Comparison of ENCODE assay signal across 19 cellular contexts in the genomic region with DNA sequence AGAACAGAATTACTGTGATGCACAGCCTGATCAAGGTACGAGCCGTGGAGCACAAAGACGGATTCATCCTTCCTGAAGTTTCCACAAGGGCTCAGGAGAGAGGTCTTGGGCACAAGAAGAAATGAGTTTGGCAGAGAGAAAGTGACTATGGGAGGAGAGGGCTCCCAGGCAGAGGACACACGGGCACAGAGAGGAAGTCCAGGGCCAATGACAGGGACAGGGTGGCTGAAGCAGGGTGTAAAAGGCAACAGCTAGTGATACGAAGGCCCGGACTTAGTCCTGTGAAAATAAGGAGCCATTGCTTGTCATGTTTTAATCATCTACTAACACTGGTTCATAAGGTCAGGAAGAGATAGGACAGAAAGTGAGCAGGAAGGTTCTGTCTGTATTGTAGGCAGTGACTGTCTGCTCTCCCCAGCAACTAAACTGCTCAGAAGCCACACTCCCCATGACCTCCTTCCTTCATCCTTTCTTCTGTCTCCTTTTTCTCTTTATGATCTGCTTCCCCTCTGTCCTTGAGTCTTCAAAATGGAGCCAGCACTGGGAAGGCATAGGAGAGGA.
A peak's percentile ranks its signal among the peaks of the same experiment; 100 is the strongest.
DNase-seq lines count a peak whose midpoint lies in the region; ATAC-seq, FAIRE-seq and TF ChIP-seq lines count a peak whose summit lies in the region.
"Had no signal": no experiment of that assay in that cellular context is flagged by ENCODE, and none has a peak within 500 bp of the region (broad histone marks: within the 10 kb centered on the region; RNA-seq: fewer than 3 reads in every experiment).

No MANE protein-coding gene starts in this region.

- no peak overlapping the region for H3K18ac ChIP-seq in trophoblast cell (ENCODE audit: low read length)

- no peak for ATAC-seq in activated CD8-positive, alpha-beta T cell treated with anti-CD3 and anti-CD28 coated beads for 36 hours
- no peak for ATAC-seq in activated CD8-positive, alpha-beta T cell treated with anti-CD3 and anti-CD28 coated beads, Interleukin-2, amount 10 ng/mL, durations not matched to agents 7 days and 5 days
- ATAC-seq in CD4-positive, alpha-beta T cell (ENCODE audit: poor library complexity) = no peak
- ATAC-seq in K562 = no peak

- H2BK5ac ChIP-seq in trophoblast cell (ENCODE audit: low read depth, low read length, poor library complexity) = no peak overlapping the region

- TF ChIP-seq POLR2A in K562 (conservative IDR thresholded peaks at IDR 0.05) = 0 out of 2 replicates have a peak, but pooled peaks have one; percentile 29

- H3K9ac ChIP-seq in K562 (ENCODE audit: insufficient read depth in 1 of 2, low read depth in 2 of 2, low read length in 2 of 2) (no peak overlapping the region; a peak in 1 of 4 replicates), trophoblast cell (ENCODE audit: low read length) (no peak overlapping the region)

- H3K9me1 ChIP-seq in K562 (ENCODE audit: control insufficient read depth, insufficient read depth, low read length) = no peaks in the 10 kb centered on the region

- H4K91ac ChIP-seq in trophoblast cell (ENCODE audit: low read depth, low read length) = no peak overlapping the region

- no peaks in the 10 kb centered on the region for H3K27me3 Mint-ChIP-seq in activated CD8-positive, alpha-beta T cell treated with anti-CD3 and anti-CD28 coated beads for 36 hours
- no peaks in the 10 kb centered on the region for H3K27me3 Mint-ChIP-seq in activated CD8-positive, alpha-beta T cell treated with anti-CD3 and anti-CD28 coated beads, Interleukin-2, amount 10 ng/mL, durations not matched to agents 7 days and 5 days (ENCODE audit: low read depth)
- H3K27me3 Mint-ChIP-seq in CD4-positive, alpha-beta T cell = no peaks in the 10 kb centered on the region

- no peak for DNase-seq in activated CD8-positive, alpha-beta T cell treated with anti-CD3 and anti-CD28 coated beads for 36 hours
- no peak for DNase-seq in activated CD8-positive, alpha-beta T cell treated with anti-CD3 and anti-CD28 coated beads, Interleukin-2, amount 10 ng/mL, durations not matched to agents 7 days and 5 days
- DNase-seq in CD4-positive, alpha-beta T cell = no peak
- no peak for DNase-seq in K562 (ENCODE audit: extremely low read depth in 1 of 4, low spot score in 3 of 4)
- no peak for DNase-seq in trophoblast cell
- no peak for DNase-seq in cerebellar nuclear complex (lab: John Stamatoyannopoulos, UW)
- no peak for DNase-seq in T1000 (lab: John Stamatoyannopoulos, UW)
- DNase-seq in foreskin melanocyte = no peak
- DNase-seq: C1 segment of cervical spinal cord, COR-L47, EL, H9, Karpas-422, MM.1S, NCI-H1092 treated with DMSO at 0.1 percent for 48 hours, NCI-H2081 treated with DMSO at 0.1 percent for 48 hours, NCI-H510A, NCI-H774 had no signal

- H2BK120ac ChIP-seq in trophoblast cell (ENCODE audit: insufficient read depth, low read length, poor library complexity) = no peak overlapping the region

- CTCF ChIA-PET in activated CD8-positive, alpha-beta T cell treated with anti-CD3 and anti-CD28 coated beads for 36 hours (lab: Charles Lee) = no interaction called here
- CTCF ChIA-PET in activated CD8-positive, alpha-beta T cell treated with anti-CD3 and anti-CD28 coated beads, Interleukin-2, amount 10 ng/mL, durations not matched to agents 7 days and 5 days (lab: Charles Lee) = no interaction called here
- CTCF ChIA-PET in CD4-positive, alpha-beta T cell (lab: Charles Lee) = no interaction called here
- CTCF ChIA-PET in K562 (lab: Yijun Ruan, JAX; ENCODE audit: low intra/inter-chr PET ratio) = no interaction called here

- FAIRE-seq in K562 (lab: Jason Lieb, UNC) = no peak

- peaks cover 10% of the 10 kb centered on the region; the same call in 1 of the 2 replicates for H4K20me1 ChIP-seq in K562 (replicated peaks; ENCODE audit: control insufficient read depth, insufficient read depth, low read length)

- H2BK12ac ChIP-seq in trophoblast cell (ENCODE audit: low read length) = no peak overlapping the region

- POLR2A ChIA-PET in activated CD8-positive, alpha-beta T cell treated with anti-CD3 and anti-CD28 coated beads for 36 hours (lab: Charles Lee) = no interaction called here
- POLR2A ChIA-PET in activated CD8-positive, alpha-beta T cell treated with anti-CD3 and anti-CD28 coated beads, Interleukin-2, amount 10 ng/mL, durations not matched to agents 7 days and 5 days (lab: Charles Lee) = no interaction called here
- POLR2A ChIA-PET in CD4-positive, alpha-beta T cell (lab: Charles Lee) = no interaction called here
- POLR2A ChIA-PET in K562 (lab: Yijun Ruan, JAX) = no interaction called here

- H3K14ac ChIP-seq in trophoblast cell (ENCODE audit: low read length) = no peak overlapping the region

- peak overlapping the region; percentile 50 for H3K27ac Mint-ChIP-seq in activated CD8-positive, alpha-beta T cell treated with anti-CD3 and anti-CD28 coated beads for 36 hours
- H3K27ac Mint-ChIP-seq in activated CD8-positive, alpha-beta T cell treated with anti-CD3 and anti-CD28 coated beads, Interleukin-2, amount 10 ng/mL, durations not matched to agents 7 days and 5 days = no peak overlapping the region
- peak overlapping the region; percentile 16 for H3K27ac Mint-ChIP-seq in CD4-positive, alpha-beta T cell

- H2AFZ ChIP-seq in K562 (ENCODE audit: low read depth, low read length) = no peak overlapping the region
- H2AFZ ChIP-seq in trophoblast cell (ENCODE audit: insufficient read depth, low read length, poor library complexity) = no peak overlapping the region

- no peak overlapping the region for H3K4me2 ChIP-seq in K562 (ENCODE audit: insufficient read depth, low read length)
- no peak overlapping the region for H3K4me2 ChIP-seq in trophoblast cell (ENCODE audit: low read length)

- no peak overlapping the region for H3K4ac ChIP-seq in trophoblast cell (ENCODE audit: low read depth, low read length)

- no peak overlapping the region for H2AK5ac ChIP-seq in trophoblast cell (ENCODE audit: low read length)

- WGBS in K562 (ENCODE audit: insufficient coverage, low coverage, missing lambda C conversion rate) = 84% methylated on average over 3 of the region's 6 CpGs
- no CpG with 5 or more reads among the region's 6 CpGs for WGBS in trophoblast cell (ENCODE audit: extremely low coverage, insufficient coverage, insufficient read length)

- intact Hi-C loops in activated CD8-positive, alpha-beta T cell treated with anti-CD3 and anti-CD28 coated beads for 36 hours (cut with micrococcal nuclease) = no loop called here
- intact Hi-C loops in CD4-positive, alpha-beta T cell (cut with DNase I, micrococcal nuclease) = no loop called here
- intact Hi-C loops in K562 (cut with micrococcal nuclease) = no loop called here

- H4K12ac ChIP-seq in trophoblast cell (ENCODE audit: low read depth, low read length) = no peak overlapping the region

- TF ChIP-seq RAD21 in K562 (CRISPR knock-in tag; conservative IDR thresholded peaks at IDR 0.05 in 1 of 2, IDR thresholded peaks at IDR 0.05 in 1 of 2) = no peak

- no peak for TF ChIP-seq EP300 in K562 (IDR thresholded peaks at IDR 0.05; ENCODE audit: low read length)

- no TSS peak for BruUV-seq in K562 (replicated peaks; lab: Mats Ljungman, UMichigan)

- no peaks in the 10 kb centered on the region for H3K79me1 ChIP-seq in trophoblast cell (ENCODE audit: low read length)

- TF ChIP-seq CTCF in activated CD8-positive, alpha-beta T cell treated with anti-CD3 and anti-CD28 coated beads for 36 hours (IDR thresholded peaks at IDR 0.05) = no peak
- TF ChIP-seq CTCF in CD4-positive, alpha-beta T cell (IDR thresholded peaks at IDR 0.05) = no peak
- TF ChIP-seq CTCF in K562 (IDR thresholded peaks at IDR 0.05 in 2 of 3, conservative IDR thresholded peaks at IDR 0.05 in 1 of 3; ENCODE audit: insufficient read depth in 2 of 3, low read depth in 1 of 3, low read length in 3 of 3) = no peak

- H3K23ac ChIP-seq in trophoblast cell (ENCODE audit: low read length) = peak overlapping the region; percentile 17

- H3K4me3 ChIP-seq in K562 (no peak overlapping the region), trophoblast cell (ENCODE audit: low read depth, low read length) (no peak overlapping the region)

- no peak overlapping the region for H3K27ac ChIP-seq in CD4-positive, alpha-beta T cell (ENCODE audit: low read depth, low read length)
- H3K27ac ChIP-seq in K562 (ENCODE audit: extremely low read depth, low read depth, low read length) = no peak overlapping the region
- no peak overlapping the region for H3K27ac ChIP-seq in trophoblast cell (ENCODE audit: low read depth, low read length)
- H3K27ac ChIP-seq: RWPE1 had no signal

- no peak overlapping the region for H3K4me3 Mint-ChIP-seq in activated CD8-positive, alpha-beta T cell treated with anti-CD3 and anti-CD28 coated beads for 36 hours
- no peak overlapping the region for H3K4me3 Mint-ChIP-seq in activated CD8-positive, alpha-beta T cell treated with anti-CD3 and anti-CD28 coated beads, Interleukin-2, amount 10 ng/mL, durations not matched to agents 7 days and 5 days
- H3K4me3 Mint-ChIP-seq in CD4-positive, alpha-beta T cell = no peak overlapping the region
- H3K4me3 Mint-ChIP-seq: H9 had no signal

- H3K27me3 ChIP-seq in CD4-positive, alpha-beta T cell (ENCODE audit: control insufficient read depth, insufficient read depth, low read length) = no peaks in the 10 kb centered on the region
- no peaks in the 10 kb centered on the region for H3K27me3 ChIP-seq in K562 (ENCODE audit: control insufficient read depth in 2 of 2, insufficient read depth in 2 of 2, low read length in 2 of 2)
- H3K27me3 ChIP-seq in trophoblast cell (ENCODE audit: insufficient read depth, low read length) = no peaks in the 10 kb centered on the region

- H3K9me3 Mint-ChIP-seq in activated CD8-positive, alpha-beta T cell treated with anti-CD3 and anti-CD28 coated beads for 36 hours = no peaks in the 10 kb centered on the region
- no peaks in the 10 kb centered on the region for H3K9me3 Mint-ChIP-seq in activated CD8-positive, alpha-beta T cell treated with anti-CD3 and anti-CD28 coated beads, Interleukin-2, amount 10 ng/mL, durations not matched to agents 7 days and 5 days (ENCODE audit: insufficient read depth)
- H3K9me3 Mint-ChIP-seq in CD4-positive, alpha-beta T cell = no peaks in the 10 kb centered on the region
- H3K9me3 Mint-ChIP-seq: H9 had no signal

- peaks cover 0 to 12% of the 10 kb centered on the region in 2 experiments; a peak in 3 of 5 replicates for H3K4me1 ChIP-seq in K562 (replicated peaks in 1 of 2; ENCODE audit: control insufficient read depth in 2 of 2, insufficient read depth in 2 of 2, low read length in 2 of 2)
- no peaks in the 10 kb centered on the region for H3K4me1 ChIP-seq in trophoblast cell (ENCODE audit: control insufficient read depth in 1 of 2, insufficient read depth in 2 of 2, low read length in 2 of 2)

- peaks cover 35% of the 10 kb centered on the region for H3K36me3 Mint-ChIP-seq in activated CD8-positive, alpha-beta T cell treated with anti-CD3 and anti-CD28 coated beads for 36 hours (ENCODE audit: low read depth)
- H3K36me3 Mint-ChIP-seq in activated CD8-positive, alpha-beta T cell treated with anti-CD3 and anti-CD28 coated beads, Interleukin-2, amount 10 ng/mL, durations not matched to agents 7 days and 5 days (ENCODE audit: low read depth) = peaks cover 32% of the 10 kb centered on the region
- peaks cover 65% of the 10 kb centered on the region for H3K36me3 Mint-ChIP-seq in CD4-positive, alpha-beta T cell (ENCODE audit: low read depth)

- H4K8ac ChIP-seq in trophoblast cell (ENCODE audit: low read depth, low read length) = no peak overlapping the region

- no peaks in the 10 kb centered on the region for H3K79me2 ChIP-seq in K562 (ENCODE audit: control insufficient read depth, insufficient read depth, low read length)
- no peaks in the 10 kb centered on the region for H3K79me2 ChIP-seq in trophoblast cell (ENCODE audit: control insufficient read depth, insufficient read depth, low read length, poor library complexity)

- in situ Hi-C loops in K562 (cut with MboI) = no loop called here

- H3K9me3 ChIP-seq in CD4-positive, alpha-beta T cell (ENCODE audit: control insufficient read depth, low read length) = no peaks in the 10 kb centered on the region
- H3K9me3 ChIP-seq in K562 (replicated peaks; ENCODE audit: control insufficient read depth, insufficient read depth, low read depth, low read length) (no peaks in the 10 kb centered on the region), trophoblast cell (ENCODE audit: insufficient read depth, low read depth, low read length) (no peaks in the 10 kb centered on the region)

- peaks cover 25% of the 10 kb centered on the region for H3K4me1 Mint-ChIP-seq in activated CD8-positive, alpha-beta T cell treated with anti-CD3 and anti-CD28 coated beads for 36 hours (ENCODE audit: low read depth)
- H3K4me1 Mint-ChIP-seq in activated CD8-positive, alpha-beta T cell treated with anti-CD3 and anti-CD28 coated beads, Interleukin-2, amount 10 ng/mL, durations not matched to agents 7 days and 5 days (ENCODE audit: low read depth) = no peaks in the 10 kb centered on the region
- peaks cover 19% of the 10 kb centered on the region for H3K4me1 Mint-ChIP-seq in CD4-positive, alpha-beta T cell (ENCODE audit: low read depth)
- H3K4me1 Mint-ChIP-seq: H9 had no signal

- peaks cover 34% of the 10 kb centered on the region for H3K36me3 ChIP-seq in K562 (ENCODE audit: control insufficient read depth, insufficient read depth, low read length)
- H3K36me3 ChIP-seq in trophoblast cell (ENCODE audit: control insufficient read depth in 1 of 2, insufficient read depth in 2 of 2, low read length in 2 of 2) = peaks cover 3 to 5% of the 10 kb centered on the region in 2 experiments
